ENCODE assay signal across 1 cellular context in the genomic region with DNA sequence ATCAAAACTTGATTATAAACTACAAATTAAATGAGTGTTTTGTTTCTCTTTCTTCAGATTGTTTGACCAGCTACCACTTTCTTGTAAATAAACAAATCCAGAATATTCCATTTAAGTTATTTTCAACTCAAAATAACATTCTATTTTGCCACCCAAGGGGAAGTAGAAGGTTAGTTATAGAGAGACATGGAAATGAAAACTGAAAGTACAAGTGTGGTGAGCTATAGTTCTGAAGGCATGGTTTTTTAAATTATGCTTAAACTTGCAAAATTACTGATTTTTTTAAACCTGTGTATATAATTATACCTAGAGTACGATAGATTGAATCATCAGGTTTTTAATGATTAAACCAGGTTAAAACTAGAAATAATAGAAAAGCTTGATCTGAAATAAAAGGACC.
TF ChIP-seq lines count a peak whose summit lies in the region.

No MANE protein-coding gene starts in this region.

TF ChIP-seq in SK-N-SH, 30 proteins besides CTCF, POLR2A, EP300 and RAD21 (continued from another document):
- TF ChIP-seq, protein P1, sequence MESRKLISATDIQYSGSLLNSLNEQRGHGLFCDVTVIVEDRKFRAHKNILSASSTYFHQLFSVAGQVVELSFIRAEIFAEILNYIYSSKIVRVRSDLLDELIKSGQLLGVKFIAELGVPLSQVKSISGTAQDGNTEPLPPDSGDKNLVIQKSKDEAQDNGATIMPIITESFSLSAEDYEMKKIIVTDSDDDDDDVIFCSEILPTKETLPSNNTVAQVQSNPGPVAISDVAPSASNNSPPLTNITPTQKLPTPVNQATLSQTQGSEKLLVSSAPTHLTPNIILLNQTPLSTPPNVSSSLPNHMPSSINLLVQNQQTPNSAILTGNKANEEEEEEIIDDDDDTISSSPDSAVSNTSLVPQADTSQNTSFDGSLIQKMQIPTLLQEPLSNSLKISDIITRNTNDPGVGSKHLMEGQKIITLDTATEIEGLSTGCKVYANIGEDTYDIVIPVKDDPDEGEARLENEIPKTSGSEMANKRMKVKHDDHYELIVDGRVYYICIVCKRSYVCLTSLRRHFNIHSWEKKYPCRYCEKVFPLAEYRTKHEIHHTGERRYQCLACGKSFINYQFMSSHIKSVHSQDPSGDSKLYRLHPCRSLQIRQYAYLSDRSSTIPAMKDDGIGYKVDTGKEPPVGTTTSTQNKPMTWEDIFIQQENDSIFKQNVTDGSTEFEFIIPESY (IDR thresholded peaks at IDR 0.05; ENCODE audit: borderline replicate concordance, low read depth), result no peak
- TF ChIP-seq, protein P2, sequence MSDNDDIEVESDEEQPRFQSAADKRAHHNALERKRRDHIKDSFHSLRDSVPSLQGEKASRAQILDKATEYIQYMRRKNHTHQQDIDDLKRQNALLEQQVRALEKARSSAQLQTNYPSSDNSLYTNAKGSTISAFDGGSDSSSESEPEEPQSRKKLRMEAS (IDR thresholded peaks at IDR 0.05; ENCODE audit: low read depth), result no peak
- no peak for TF ChIP-seq MXI1 (IDR thresholded peaks at IDR 0.05; ENCODE audit: low read depth, low read length)
